ENCODE assay signal across 1 cellular context in genomic region chr2:140274891-140275290, GRCh38.
TF ChIP-seq lines count a peak whose summit lies in the region.

No MANE protein-coding gene starts in this region.

TF ChIP-seq in GM23338, 12 proteins besides CTCF, POLR2A, EP300 and RAD21 (continued from another document):
- TF ChIP-seq ZNF462 (CRISPR knock-in tag; IDR thresholded peaks at IDR 0.05) (no peak), EZH2 (IDR thresholded peaks at IDR 0.05; ENCODE audit: low read depth, unreplicated experiment) (no peak), JUNB (IDR thresholded peaks at IDR 0.05; ENCODE audit: unreplicated experiment) (no peak), REST (IDR thresholded peaks at IDR 0.05; ENCODE audit: unreplicated experiment) (no peak)
